8 cellular contexts compared by ENCODE assay signal in genomic region chr7:99137418-99138180, GRCh38. TPM values are rescaled to one million over a fixed set of nuclear protein-coding genes. Genes with fewer than 3 reads are reported as not detected.
A peak's percentile ranks its signal among the peaks of the same experiment; 100 is the strongest.
DNase-seq lines count a peak whose midpoint lies in the region; ATAC-seq and TF ChIP-seq lines count a peak whose summit lies in the region.

No MANE protein-coding gene starts in this region.

- H3K27ac ChIP-seq in dorsolateral prefrontal cortex: peak overlapping the region in 47 of 59 donors; percentile 1 to 74 (median 48)
- peak overlapping the region; percentile 17 for H3K27ac ChIP-seq in vagina

- no peaks in the 10 kb centered on the region for H3K9me3 ChIP-seq in vagina

- no peaks in the 10 kb centered on the region for H3K36me3 ChIP-seq in vagina

- peak; percentile 17 to 42 for ATAC-seq in left cardiac atrium
- no peak for ATAC-seq in left ventricle myocardium superior

- intact Hi-C loops in left cardiac atrium (cut with DNase I): loop anchor here in 1 of 2 donors (10.0 kb wide), 1 partner anchor 93 kb away; no protein-coding TSS in a partner anchor
- intact Hi-C loops in left ventricle myocardium superior (cut with micrococcal nuclease): no loop called here
- intact Hi-C loops in dorsolateral prefrontal cortex (cut with DNase I): no loop called here
- intact Hi-C loops in vagina (cut with DNase I): no loop called here

- peaks cover 92% of the 10 kb centered on the region for H3K4me1 ChIP-seq in vagina

- TF ChIP-seq POLR2A in vagina (IDR thresholded peaks at IDR 0.05): no peak

- DNase-seq in left cardiac atrium (no peak), left ventricle myocardium superior (no peak), dorsolateral prefrontal cortex (peak in 3 of 10 donors; percentile 14 to 48 (median 37)), kidney tubule cell (ENCODE audit: low spot score) (peak; percentile 86), vagina (ENCODE audit: extremely low spot score in 2 of 2) (no peak), NCI-H187 treated with DMSO at 0.1 percent for 48 hours (lab: John Stamatoyannopoulos, UW) (no peak), NCI-H1417 treated with DMSO at 0.1 percent for 48 hours (lab: John Stamatoyannopoulos, UW) (no peak)
- no peak for DNase-seq in stimulated activated CD4-positive, alpha-beta T cell treated with anti-CD3 and anti-CD28 coated beads, Interleukin-12 subunit alpha, Interleukin-12 subunit beta, amount 100 ng/mL, for 4 hours

- H3K4me3 ChIP-seq in dorsolateral prefrontal cortex (peak overlapping the region in 56 of 59 donors; percentile 4 to 59 (median 26)), vagina (peak overlapping the region in 1 of 2 donors; percentile 23)

- peak in 1 of 56 donors; percentile 4 for TF ChIP-seq CTCF in dorsolateral prefrontal cortex (IDR thresholded peaks at IDR 0.05 in 54 of 56, conservative IDR thresholded peaks at IDR 0.05 in 2 of 56; ENCODE audit: low read depth in 1 of 56, partially characterized antibody in 56 of 56)
- no peak for TF ChIP-seq CTCF in vagina (IDR thresholded peaks at IDR 0.05)

- no peaks in the 10 kb centered on the region for H3K27me3 ChIP-seq in dorsolateral prefrontal cortex
- H3K27me3 ChIP-seq in vagina: no peaks in the 10 kb centered on the region

RNA-seq across cellular contexts. Expression of gene SMURF1, which starts 6.3 kb away (rescaled TPM):
- total RNA-seq in left cardiac atrium: 10 to 100 TPM; 11.2 to 15.7 TPM
- 11.5 TPM for total RNA-seq in left ventricle myocardium superior
- total RNA-seq in dorsolateral prefrontal cortex: 10 to 100 TPM; 23.6 to 40.5 (median 32.4) TPM
- 30.0 TPM for total RNA-seq in vagina
